ENCODE assay signal across 1 cellular context in genomic region chr11:1890856-1891830, GRCh38.
TF ChIP-seq lines count a peak whose summit lies in the region.

No MANE protein-coding gene starts in this region.

TF ChIP-seq in WTC11, 78 proteins besides CTCF, POLR2A, EP300 and RAD21 (continued from another document):
- TF ChIP-seq ATF3 (CRISPR knock-in tag; conservative IDR thresholded peaks at IDR 0.05) = no peak
